Comparison of ENCODE assay signal across 27 cellular contexts in the genomic region with DNA sequence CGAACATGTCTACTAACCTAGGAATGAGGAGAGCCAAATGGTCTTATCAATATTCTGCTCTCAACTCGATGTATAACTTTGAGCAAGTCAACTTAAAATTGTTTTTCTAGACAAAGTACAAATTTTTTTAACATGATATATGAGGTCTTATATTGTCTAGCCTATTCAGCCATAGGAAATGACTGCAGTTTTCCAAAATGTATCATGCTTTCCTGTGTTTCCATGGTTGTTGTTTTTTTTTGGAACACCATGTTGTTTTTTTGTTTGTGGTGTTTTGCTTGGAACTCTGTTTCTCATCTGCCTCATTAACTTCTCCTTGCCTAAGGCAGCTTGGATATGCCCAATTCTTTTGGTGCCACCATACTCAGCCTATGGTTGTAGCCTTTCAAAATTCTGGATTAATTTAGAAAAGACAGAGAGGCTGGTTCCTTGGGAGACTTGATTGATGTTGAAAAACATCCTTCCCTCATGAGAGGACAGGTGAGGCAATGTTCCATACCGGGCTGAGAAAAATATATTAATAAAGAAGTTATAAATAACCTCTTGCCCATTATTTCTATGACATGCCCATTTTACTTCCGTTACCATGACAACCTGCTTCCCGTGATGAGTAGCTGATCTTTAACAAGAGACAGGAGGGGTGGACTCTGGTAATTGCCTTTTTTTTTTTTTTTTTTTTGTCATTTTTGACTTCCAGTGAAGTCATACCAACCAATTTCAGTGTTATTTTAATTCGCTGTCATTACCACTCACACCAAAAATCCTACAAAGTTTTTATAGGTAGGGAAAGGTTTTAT.
"Had no signal": no experiment of that assay in that cellular context is flagged by ENCODE, and none has a peak within 500 bp of the region (broad histone marks: within the 10 kb centered on the region; RNA-seq: fewer than 3 reads in every experiment).

No MANE protein-coding gene starts in this region.

- H3K4me3 ChIP-seq: pancreas, prostate gland, right lobe of liver, sigmoid colon, stomach, thoracic aorta, thyroid gland, tibial nerve, upper lobe of left lung, vagina had no signal

- H3K4me3 Mint-ChIP-seq: natural killer cell treated with Interleukin-12 subunit alpha and Interleukin-12 subunit beta and Interleukin-15 and Interleukin-18, amount 100 ng/mL, for 72 hours; nephron progenitor cell; neural crest cell; stimulated activated effector memory CD8-positive, alpha-beta T cell treated with anti-CD3 and anti-CD28 coated beads, Interleukin-12 subunit alpha, Interleukin-12 subunit beta, amount 100 ng/mL, for 72 hours; stimulated activated naive B cell treated with anti-CD40 and anti-IgM and Interleukin-4, amounts not matched to agents 10 μg/mL and 1 μg/mL and 100 μg/mL, for 72 hours; stimulated activated naive CD8-positive, alpha-beta T cell treated with anti-CD3 and anti-CD28 coated beads, Interleukin-15, Interleukin-2, amounts not matched to agents 100 ng/mL and 50 ng/mL, for 24 hours had no signal

- H3K9me3 Mint-ChIP-seq: neural crest cell had no signal

- DNase-seq: nephron progenitor cell; nucleus accumbens; pancreas; right cardiac atrium; right lobe of liver; sigmoid colon; small intestine; stimulated activated CD4-positive, alpha-beta T cell treated with anti-CD3 and anti-CD28 coated beads, Interleukin-15, amount 100 ng/mL, for 24 hours; stimulated activated CD4-positive, alpha-beta T cell treated with anti-CD3 and anti-CD28 coated beads, Interleukin-2, amount 100 ng/mL, for 24 hours; stimulated activated CD4-positive, alpha-beta T cell treated with anti-CD3 and anti-CD28 coated beads, Interleukin-2, amount 100 ng/mL, for 48 hours; stimulated activated CD4-positive, alpha-beta T cell treated with anti-CD3 and anti-CD28 coated beads, Interleukin-4, amount 100 ng/mL, for 24 hours; stimulated activated naive B cell treated with anti-CD40 and anti-IgM and Interleukin-4, amounts not matched to agents 10 μg/mL and 1 μg/mL and 100 μg/mL, for 72 hours; stimulated activated naive CD4-positive, alpha-beta T cell treated with Interleukin-2 at 50 U/mL for 16 hours; stomach; thyroid gland; trophoblast cell; upper lobe of left lung had no signal

- H3K27ac Mint-ChIP-seq: natural killer cell treated with Interleukin-12 subunit alpha and Interleukin-12 subunit beta and Interleukin-15 and Interleukin-18, amount 100 ng/mL, for 72 hours; nephron progenitor cell; stimulated activated effector memory CD8-positive, alpha-beta T cell treated with anti-CD3 and anti-CD28 coated beads, Interleukin-12 subunit alpha, Interleukin-12 subunit beta, amount 100 ng/mL, for 72 hours; stimulated activated naive B cell treated with anti-CD40 and anti-IgM and Interleukin-4, amounts not matched to agents 10 μg/mL and 1 μg/mL and 100 μg/mL, for 72 hours; stimulated activated naive CD8-positive, alpha-beta T cell treated with anti-CD3 and anti-CD28 coated beads, Interleukin-15, Interleukin-2, amounts not matched to agents 100 ng/mL and 50 ng/mL, for 24 hours had no signal

- FAIRE-seq: pancreas, small intestine, urothelium cell line had no signal

- H3K27me3 Mint-ChIP-seq: natural killer cell treated with Interleukin-12 subunit alpha and Interleukin-12 subunit beta and Interleukin-15 and Interleukin-18, amount 100 ng/mL, for 72 hours; stimulated activated naive B cell treated with anti-CD40 and anti-IgM and Interleukin-4, amounts not matched to agents 10 μg/mL and 1 μg/mL and 100 μg/mL, for 72 hours; stimulated activated naive CD8-positive, alpha-beta T cell treated with anti-CD3 and anti-CD28 coated beads, Interleukin-15, Interleukin-2, amounts not matched to agents 100 ng/mL and 50 ng/mL, for 24 hours had no signal

- H3K36me3 ChIP-seq: neutrophil, pancreas, prostate gland, right lobe of liver, sigmoid colon, stomach, thoracic aorta, thyroid gland, tibial nerve, upper lobe of left lung, vagina had no signal

- H3K9me3 ChIP-seq: neutrophil, pancreas, prostate gland, right lobe of liver, sigmoid colon, stomach, thoracic aorta, thyroid gland, tibial nerve, upper lobe of left lung, vagina had no signal

- H3K27me3 ChIP-seq: neutrophil, pancreas, right lobe of liver, sigmoid colon, stomach, thyroid gland, tibial nerve, upper lobe of left lung, vagina had no signal

- H3K4me1 Mint-ChIP-seq: nephron progenitor cell; neural crest cell; stimulated activated effector memory CD8-positive, alpha-beta T cell treated with anti-CD3 and anti-CD28 coated beads, Interleukin-12 subunit alpha, Interleukin-12 subunit beta, amount 100 ng/mL, for 72 hours had no signal

- H3K36me3 Mint-ChIP-seq: stimulated activated effector memory CD8-positive, alpha-beta T cell treated with anti-CD3 and anti-CD28 coated beads, Interleukin-12 subunit alpha, Interleukin-12 subunit beta, amount 100 ng/mL, for 72 hours; stimulated activated naive B cell treated with anti-CD40 and anti-IgM and Interleukin-4, amounts not matched to agents 10 μg/mL and 1 μg/mL and 100 μg/mL, for 72 hours had no signal

- H3K27ac ChIP-seq: neutrophil, pancreas, prostate gland, right lobe of liver, sigmoid colon, stomach, thoracic aorta, thyroid gland, tibial nerve, upper lobe of left lung, vagina had no signal

- ATAC-seq: natural killer cell treated with Interleukin-12 subunit alpha and Interleukin-12 subunit beta and Interleukin-15 and Interleukin-18, amount 100 ng/mL, for 72 hours; pancreas; right cardiac atrium; right lobe of liver; stimulated activated effector memory CD8-positive, alpha-beta T cell treated with anti-CD3 and anti-CD28 coated beads, Interleukin-12 subunit alpha, Interleukin-12 subunit beta, amount 100 ng/mL, for 72 hours; stimulated activated naive B cell treated with anti-CD40 and anti-IgM and Interleukin-4, amounts not matched to agents 10 μg/mL and 1 μg/mL and 100 μg/mL, for 72 hours had no signal

- H3K4me1 ChIP-seq: pancreas, prostate gland, right lobe of liver, sigmoid colon, stomach, thyroid gland, tibial nerve, upper lobe of left lung, vagina had no signal
